19 cellular contexts compared by ENCODE assay signal in genomic region chr3:52084216-52084945, GRCh38. TPM values are rescaled to one million over a fixed set of nuclear protein-coding genes. Genes with fewer than 3 reads are reported as not detected.
DNase-seq lines count a peak whose midpoint lies in the region; ATAC-seq and TF ChIP-seq lines count a peak whose summit lies in the region.
"Had no signal": no experiment of that assay in that cellular context is flagged by ENCODE, and none has a peak within 500 bp of the region (broad histone marks: within the 10 kb centered on the region; RNA-seq: fewer than 3 reads in every experiment).

No MANE protein-coding gene starts in this region.

- H3K27ac Mint-ChIP-seq in T-helper 2 cell treated with Interferon-gamma antibody and Interleukin-4, amounts not matched to agents 5 μg/mL and 100 μg/mL, for 36 hours: peak overlapping the region; percentile 62
- H3K27ac Mint-ChIP-seq in CD14-positive monocyte (peak overlapping the region in 4 of 7 donors; percentile 53 to 80 (median 64)), neural progenitor cell (peak overlapping the region; percentile 63)
- H3K27ac Mint-ChIP-seq in dendritic cell treated with granulocyte-macrophage colony-stimulating factor and Interleukin-4, amounts not matched to agents 40 ng/mL and 50 ng/mL, for 4 days: peak overlapping the region; percentile 2
- H3K27ac Mint-ChIP-seq: CD4-positive, CD25-positive, alpha-beta regulatory T cell had no signal

- intact Hi-C loops in CD14-positive monocyte (cut with micrococcal nuclease): no loop called here
- intact Hi-C loops in dendritic cell treated with granulocyte-macrophage colony-stimulating factor and Interleukin-4, amounts not matched to agents 40 ng/mL and 50 ng/mL, for 4 days (cut with micrococcal nuclease): no loop called here

- no peaks in the 10 kb centered on the region for H4K20me1 ChIP-seq in neural progenitor cell (ENCODE audit: low read depth)

- no peak overlapping the region for H3K4me3 Mint-ChIP-seq in T-helper 2 cell treated with Interferon-gamma antibody and Interleukin-4, amounts not matched to agents 5 μg/mL and 100 μg/mL, for 36 hours
- H3K4me3 Mint-ChIP-seq in CD14-positive monocyte (no peak overlapping the region), neural progenitor cell (no peak overlapping the region)
- no peak overlapping the region for H3K4me3 Mint-ChIP-seq in dendritic cell treated with granulocyte-macrophage colony-stimulating factor and Interleukin-4, amounts not matched to agents 40 ng/mL and 50 ng/mL, for 4 days
- H3K4me3 Mint-ChIP-seq: CD4-positive, CD25-positive, alpha-beta regulatory T cell had no signal

- ATAC-seq in GM21367 (IDR thresholded peaks at IDR 0.05; ENCODE audit: unreplicated experiment): no peak
- ATAC-seq in GM18907 (IDR thresholded peaks at IDR 0.05; ENCODE audit: unreplicated experiment): no peak

- TF ChIP-seq CTCF in CD14-positive monocyte (IDR thresholded peaks at IDR 0.05) (no peak), neural progenitor cell (IDR thresholded peaks at IDR 0.05) (no peak)

- H3K27me3 Mint-ChIP-seq in T-helper 2 cell treated with Interferon-gamma antibody and Interleukin-4, amounts not matched to agents 5 μg/mL and 100 μg/mL, for 36 hours (ENCODE audit: low read depth): no peaks in the 10 kb centered on the region
- H3K27me3 Mint-ChIP-seq in CD14-positive monocyte (ENCODE audit: low read depth in 3 of 3): no peaks in the 10 kb centered on the region
- H3K27me3 Mint-ChIP-seq in dendritic cell treated with granulocyte-macrophage colony-stimulating factor and Interleukin-4, amounts not matched to agents 40 ng/mL and 50 ng/mL, for 4 days: no peaks in the 10 kb centered on the region
- H3K27me3 Mint-ChIP-seq in neural progenitor cell (ENCODE audit: insufficient read depth, low read depth): peaks cover 4% of the 10 kb centered on the region
- H3K27me3 Mint-ChIP-seq: CD4-positive, CD25-positive, alpha-beta regulatory T cell had no signal

- H3K36me3 ChIP-seq in neural progenitor cell: no peaks in the 10 kb centered on the region

- H3K27ac ChIP-seq in neural progenitor cell: no peak overlapping the region
- H3K27ac ChIP-seq: 22Rv1 had no signal

- H3F3A ChIP-seq in neural progenitor cell (ENCODE audit: low read depth): no peaks in the 10 kb centered on the region

- H3K9ac ChIP-seq in neural progenitor cell: no peak overlapping the region

- H3K9me3 Mint-ChIP-seq in T-helper 2 cell treated with Interferon-gamma antibody and Interleukin-4, amounts not matched to agents 5 μg/mL and 100 μg/mL, for 36 hours: no peaks in the 10 kb centered on the region
- H3K9me3 Mint-ChIP-seq in CD14-positive monocyte (no peaks in the 10 kb centered on the region), neural progenitor cell (no peaks in the 10 kb centered on the region)
- H3K9me3 Mint-ChIP-seq in dendritic cell treated with granulocyte-macrophage colony-stimulating factor and Interleukin-4, amounts not matched to agents 40 ng/mL and 50 ng/mL, for 4 days: no peaks in the 10 kb centered on the region
- H3K9me3 Mint-ChIP-seq: CD4-positive, CD25-positive, alpha-beta regulatory T cell had no signal

- H2AFZ ChIP-seq in neural progenitor cell (replicated peaks): no peak overlapping the region

- no peaks in the 10 kb centered on the region for H3K9me3 ChIP-seq in neural progenitor cell (ENCODE audit: low read depth)

- no peak for DNase-seq in T-helper 2 cell treated with Interferon-gamma antibody and Interleukin-4, amounts not matched to agents 5 μg/mL and 100 μg/mL, for 36 hours (ENCODE audit: low spot score)
- DNase-seq in T-helper 2 cell (no peak), CD14-positive monocyte (ENCODE audit: low spot score) (no peak), neural progenitor cell (ENCODE audit: low spot score) (no peak), hippocampal formation (lab: John Stamatoyannopoulos, UW) (no peak)
- DNase-seq: AML-193; CD4-positive, CD25-positive, alpha-beta regulatory T cell; COR-L47; DMS 273 treated with DMSO at 0.1 percent for 48 hours; MM.1S; NCI-H1105; NCI-H2081; NCI-H2171 treated with DMSO at 0.1 percent for 48 hours; NCI-H446; NCI-H526 treated with DMSO at 0.1 percent for 48 hours had no signal

- H3K4me3 ChIP-seq in neural progenitor cell: no peak overlapping the region

- H3K4me2 ChIP-seq in neural progenitor cell: no peak overlapping the region

- peaks cover 3% of the 10 kb centered on the region for H3K36me3 Mint-ChIP-seq in T-helper 2 cell treated with Interferon-gamma antibody and Interleukin-4, amounts not matched to agents 5 μg/mL and 100 μg/mL, for 36 hours (ENCODE audit: low read depth)
- H3K36me3 Mint-ChIP-seq in CD14-positive monocyte (peaks cover 6 to 35% of the 10 kb centered on the region in 2 donors), neural progenitor cell (no peaks in the 10 kb centered on the region)
- H3K36me3 Mint-ChIP-seq in dendritic cell treated with granulocyte-macrophage colony-stimulating factor and Interleukin-4, amounts not matched to agents 40 ng/mL and 50 ng/mL, for 4 days (ENCODE audit: low read depth): no peaks in the 10 kb centered on the region
- H3K36me3 Mint-ChIP-seq: CD4-positive, CD25-positive, alpha-beta regulatory T cell had no signal

- H3K4me1 Mint-ChIP-seq in T-helper 2 cell treated with Interferon-gamma antibody and Interleukin-4, amounts not matched to agents 5 μg/mL and 100 μg/mL, for 36 hours (ENCODE audit: low read depth): peaks cover 23% of the 10 kb centered on the region
- peaks cover 37% of the 10 kb centered on the region for H3K4me1 Mint-ChIP-seq in CD14-positive monocyte
- peaks cover 61% of the 10 kb centered on the region for H3K4me1 Mint-ChIP-seq in dendritic cell treated with granulocyte-macrophage colony-stimulating factor and Interleukin-4, amounts not matched to agents 40 ng/mL and 50 ng/mL, for 4 days (ENCODE audit: low read depth)
- H3K4me1 Mint-ChIP-seq in neural progenitor cell: peaks cover 30% of the 10 kb centered on the region

- no peaks in the 10 kb centered on the region for H3K79me2 ChIP-seq in neural progenitor cell (ENCODE audit: low read depth)

- H3K27me3 ChIP-seq in neural progenitor cell: no peaks in the 10 kb centered on the region

- peaks cover 10% of the 10 kb centered on the region for H3K4me1 ChIP-seq in neural progenitor cell

RNA-seq across cellular contexts. Expression of gene DUSP7, which starts 28.0 kb away (rescaled TPM):
- 1 to 10 TPM; 2.8 to 3.9 TPM for polyA plus RNA-seq in CD14-positive monocyte
- 2.4 and 10.7 TPM in 2 replicates for total RNA-seq in neural progenitor cell (ENCODE audit: low replicate concordance)

Comparison
In these comparisons a context has a peak if more than half of its experiments do, and no peak if none do; other contexts are left out.
1. H3K27ac Mint-ChIP-seq: peak in every context shown above with its lines; median percentile 64 in CD14-positive monocyte; 63 in neural progenitor cell; 62 in T-helper 2 cell treated with Interferon-gamma antibody and Interleukin-4, amounts not matched to agents 5 μg/mL and 100 μg/mL, for 36 hours; 2 in dendritic cell treated with granulocyte-macrophage colony-stimulating factor and Interleukin-4, amounts not matched to agents 40 ng/mL and 50 ng/mL, for 4 days.